ENCODE assay signal across 25 cellular contexts in the genomic region with DNA sequence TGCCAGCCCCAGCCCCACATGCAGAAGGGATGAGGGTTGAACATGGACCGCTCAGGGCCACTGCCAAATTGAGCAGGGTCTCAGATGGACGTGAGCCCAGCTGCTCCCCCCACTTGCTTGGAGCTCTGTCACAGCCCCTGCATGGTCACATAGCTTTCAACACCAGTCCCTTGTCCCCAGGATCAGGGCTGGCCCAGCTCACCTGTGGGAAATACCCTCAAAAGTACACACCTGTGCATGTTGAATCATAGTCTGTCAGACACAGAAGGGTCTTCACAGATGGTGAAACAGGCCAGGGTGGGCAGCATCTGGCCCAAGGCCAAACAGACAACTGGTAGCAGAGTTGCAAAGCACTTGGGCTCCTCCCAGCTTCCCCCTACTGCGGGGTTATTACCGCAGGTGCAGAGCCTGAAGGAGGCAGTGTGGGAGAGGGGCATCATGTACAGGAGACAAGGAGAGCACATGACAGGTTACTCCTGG.
DNase-seq lines count a peak whose midpoint lies in the region; FAIRE-seq and TF ChIP-seq lines count a peak whose summit lies in the region.
"Had no signal": no experiment of that assay in that cellular context is flagged by ENCODE, and none has a peak within 500 bp of the region (broad histone marks: within the 10 kb centered on the region; RNA-seq: fewer than 3 reads in every experiment).

No MANE protein-coding gene starts in this region.

- no peaks in the 10 kb centered on the region for H4K20me1 ChIP-seq in neural cell (ENCODE audit: insufficient read depth)

- H3K27ac ChIP-seq in neural cell (ENCODE audit: low read length) = no peak overlapping the region
- H3K27ac ChIP-seq: lower lobe of right lung, neural progenitor cell, tibial artery had no signal

- no peaks in the 10 kb centered on the region for H3K9me2 ChIP-seq in neural cell (ENCODE audit: insufficient read depth, low read length)
- H3K9me2 ChIP-seq: SK-N-SH had no signal

- H3K27me3 ChIP-seq in bronchial epithelial cell (ENCODE audit: control insufficient read depth, insufficient read depth, low read length) = peaks cover 7% of the 10 kb centered on the region
- H3K27me3 ChIP-seq in neural cell (ENCODE audit: insufficient read depth, low read depth, low read length) = no peaks in the 10 kb centered on the region
- H3K27me3 ChIP-seq: BE2C, neural progenitor cell had no signal

- H2AFZ ChIP-seq in neural cell (ENCODE audit: low read depth, low read length) = no peak overlapping the region
- H2AFZ ChIP-seq: neural progenitor cell had no signal

- H3K4me2 ChIP-seq in neural cell (ENCODE audit: low read length) = no peak overlapping the region
- H3K4me2 ChIP-seq: neural progenitor cell, SK-N-SH had no signal

- TF ChIP-seq CTCF in LNCaP clone FGC (IDR thresholded peaks at IDR 0.05; ENCODE audit: control insufficient read depth, extremely low read depth, insufficient read depth) (peak; percentile 40; the same call in 1 of the 2 replicates), bronchial epithelial cell (IDR thresholded peaks at IDR 0.05; ENCODE audit: insufficient read depth, low read length, severe bottlenecking) (no peak), neural cell (IDR thresholded peaks at IDR 0.05; ENCODE audit: poor library complexity, severe bottlenecking) (peak; percentile 18)

- peak; percentile 89 for FAIRE-seq in bronchial epithelial cell (lab: Jason Lieb, UNC)
- FAIRE-seq: endometrium, HepG2, kidney had no signal

- H3K36me3 ChIP-seq in bronchial epithelial cell (ENCODE audit: control insufficient read depth, insufficient read depth, low read length) (no peaks in the 10 kb centered on the region), neural cell (ENCODE audit: insufficient read depth, low read length) (no peaks in the 10 kb centered on the region)
- H3K36me3 ChIP-seq: BE2C, lower lobe of right lung, neural progenitor cell, tibial artery had no signal

- TF ChIP-seq EP300 in neural cell (conservative IDR thresholded peaks at IDR 0.05; ENCODE audit: poor library complexity, severe bottlenecking) = no peak

- H3K9ac ChIP-seq in neural cell (ENCODE audit: low read length) = no peak overlapping the region
- H3K9ac ChIP-seq: neural progenitor cell, SK-N-SH had no signal

- H3K79me2 ChIP-seq in neural cell (replicated peaks; ENCODE audit: insufficient read depth, low read length) = no peaks in the 10 kb centered on the region

- H3K4me3 ChIP-seq in LNCaP clone FGC (ENCODE audit: low read depth, low read length) (no peak overlapping the region), bronchial epithelial cell (ENCODE audit: low read depth, low read length) (no peak overlapping the region), neural cell (ENCODE audit: low read length) (no peak overlapping the region)
- H3K4me3 ChIP-seq: lower lobe of right lung, neural progenitor cell, tibial artery had no signal

- TF ChIP-seq RAD21 in neural cell (conservative IDR thresholded peaks at IDR 0.05) = no peak

- DNase-seq in NCI-H1436 (lab: John Stamatoyannopoulos, UW) (peak; percentile 14), NCI-H1436 treated with DMSO at 0.1 percent for 48 hours (lab: John Stamatoyannopoulos, UW) (no peak), LNCaP clone FGC (ENCODE audit: low read depth) (no peak), bronchial epithelial cell (ENCODE audit: low read depth) (no peak), activated gamma-delta T cell (lab: John Stamatoyannopoulos, UW) (no peak), NCI-H1048 (lab: John Stamatoyannopoulos, UW) (no peak)
- DNase-seq in central memory CD4-positive, alpha-beta T cell = no peak
- DNase-seq: activated CD4-positive, alpha-beta T cell treated with anti-CD3 and anti-CD28 coated beads, Interleukin-2, amount 50 U/mL, for 1 hour; aorta; BE2C; DMS79 treated with DMSO at 0.1 percent for 48 hours; HCEC 1CT; kidney; lower lobe of right lung; NCI-H1694; NCI-H526 treated with DMSO at 0.1 percent for 48 hours; SK-N-SH; stimulated activated CD4-positive, alpha-beta T cell treated with anti-CD3 and anti-CD28 coated beads, Interleukin-15, amount 100 ng/mL, for 24 hours; stimulated activated naive CD8-positive, alpha-beta T cell treated with anti-CD3 and anti-CD28 coated beads, Interleukin-15, amount 100 ng/mL, for 72 hours; T-helper 2 cell had no signal

- no peaks in the 10 kb centered on the region for H3K9me3 ChIP-seq in neural cell (ENCODE audit: low read length)
- H3K9me3 ChIP-seq: BE2C, lower lobe of right lung, SK-N-SH, tibial artery had no signal

- H3F3A ChIP-seq in neural cell (ENCODE audit: insufficient read depth, low read length, poor library complexity, severe bottlenecking) = no peaks in the 10 kb centered on the region

TF ChIP-seq in neural cell, 6 proteins besides CTCF, POLR2A, EP300 and RAD21:
- TF ChIP-seq MXI1 (conservative IDR thresholded peaks at IDR 0.05; ENCODE audit: poor library complexity, severe bottlenecking) (no peak), SMC3 (conservative IDR thresholded peaks at IDR 0.05; ENCODE audit: poor library complexity) (no peak), TAF1 (IDR thresholded peaks at IDR 0.05; ENCODE audit: low read depth) (no peak)
